ENCODE assay signal across 19 cellular contexts in genomic region chr9:124813041-124813440, GRCh38. TPM values are rescaled to one million over a fixed set of nuclear protein-coding genes. Genes with fewer than 3 reads are reported as not detected.
DNase-seq lines count a peak whose midpoint lies in the region; ATAC-seq, FAIRE-seq and TF ChIP-seq lines count a peak whose summit lies in the region.
"Had no signal": no experiment of that assay in that cellular context is flagged by ENCODE, and none has a peak within 500 bp of the region (broad histone marks: within the 10 kb centered on the region; RNA-seq: fewer than 3 reads in every experiment).

No MANE protein-coding gene starts in this region.

- H3K56ac ChIP-seq in H1 (replicated peaks; ENCODE audit: insufficient read length, low read depth, low read length), result no peak overlapping the region

- H2BK5ac ChIP-seq in H1 (ENCODE audit: low read depth, low read length) (no peak overlapping the region), neuronal stem cell (ENCODE audit: low read length) (peak overlapping the region; percentile 7)

- H3K27ac ChIP-seq in H1 (ENCODE audit: low read depth, low read length) (no peak overlapping the region), neuronal stem cell (replicated peaks; ENCODE audit: low read length) (peak overlapping the region; percentile 78)

- H2AK5ac ChIP-seq in H1 (ENCODE audit: low read depth, low read length), result 0 out of 2 replicates have a peak overlapping the region, but pooled peaks have one; percentile 41
- no peak overlapping the region for H2AK5ac ChIP-seq in neuronal stem cell (ENCODE audit: low read depth, low read length)

- 89% methylated on average over 7 of the region's 7 CpGs; no CpG with 5 or more reads in 1 of the 2 experiments for WGBS in H1 (ENCODE audit: extremely low coverage in 1 of 2, insufficient coverage in 1 of 2, insufficient read length in 1 of 2, insufficient replicate concordance in 2 of 2, low coverage in 1 of 2, low lambda C conversion rate in 2 of 2, missing lambda C conversion rate in 1 of 2), 2 experiments
- no CpG with 5 or more reads among the region's 7 CpGs for WGBS in neuronal stem cell (ENCODE audit: extremely low coverage in 2 of 2, insufficient read length in 2 of 2, insufficient replicate concordance in 1 of 2), 2 donors

- no peak overlapping the region for H3K4me3 Mint-ChIP-seq in Caco-2 (ENCODE audit: unreplicated experiment)
- no peak overlapping the region for H3K4me3 Mint-ChIP-seq in T-helper 2 cell treated with Interferon-gamma antibody and Interleukin-4, amounts not matched to agents 5 μg/mL and 100 μg/mL, for 36 hours
- H3K4me3 Mint-ChIP-seq: activated naive CD4-positive, alpha-beta T cell treated with anti-CD3 and anti-CD28 coated beads, Interleukin-2, amount 10 ng/mL, durations not matched to agents 7 days and 5 days; CD8-positive, alpha-beta T cell; neural crest cell had no signal

- ATAC-seq in HG03521 (IDR thresholded peaks at IDR 0.05; ENCODE audit: unreplicated experiment), result no peak
- ATAC-seq: CD8-positive, alpha-beta T cell had no signal

- H3K4ac ChIP-seq in H1 (replicated peaks; ENCODE audit: insufficient read length, low read depth, low read length) (no peak overlapping the region), neuronal stem cell (ENCODE audit: low read length) (no peak overlapping the region)

- no peak overlapping the region for H2BK20ac ChIP-seq in H1 (ENCODE audit: low read length)

- no peak for TF ChIP-seq RAD21 in H1 (IDR thresholded peaks at IDR 0.05 in 1 of 2, conservative IDR thresholded peaks at IDR 0.05 in 1 of 2; ENCODE audit: low read depth in 2 of 2, low read length in 2 of 2)

- no peak for FAIRE-seq in H1 (lab: Jason Lieb, UNC)
- FAIRE-seq: GM19239 had no signal

- H3K79me1 ChIP-seq in H1 (ENCODE audit: low read depth, low read length) (no peaks in the 10 kb centered on the region), neuronal stem cell (ENCODE audit: low read depth, low read length) (no peaks in the 10 kb centered on the region)

- H3K4me2 ChIP-seq in H1 (ENCODE audit: insufficient read depth in 1 of 2, low read depth in 2 of 2, low read length in 2 of 2) (no peak overlapping the region), neuronal stem cell (ENCODE audit: insufficient read depth, low read length, poor library complexity, severe bottlenecking) (no peak overlapping the region)

- H2BK15ac ChIP-seq in H1 (ENCODE audit: low read length) (peak overlapping the region; percentile 61; the same call in 1 of the 2 replicates), neuronal stem cell (ENCODE audit: low read length) (no peak overlapping the region)

- H3K23me2 ChIP-seq in H1 (ENCODE audit: low read depth, low read length), result peaks cover 2% of the 10 kb centered on the region; the same call in 1 of the 2 replicates

- H3K27me3 Mint-ChIP-seq in Caco-2 (ENCODE audit: insufficient read depth, unreplicated experiment), result no peaks in the 10 kb centered on the region
- no peaks in the 10 kb centered on the region for H3K27me3 Mint-ChIP-seq in T-helper 2 cell treated with Interferon-gamma antibody and Interleukin-4, amounts not matched to agents 5 μg/mL and 100 μg/mL, for 36 hours (ENCODE audit: low read depth)

- POLR2A ChIA-PET in Caco-2 (lab: Charles Lee), result interaction anchor here (0.7 kb wide), 1 partner anchor 894 kb away, joined by 4 read pairs; the partner anchor contains the start of gene MAPKAP1
- POLR2A ChIA-PET in H1 (lab: Charles Lee; ENCODE audit: partially characterized antibody), result interaction anchor here (0.8 to 5.9 kb wide), 6 partner anchors 33 to 49 kb away, joined by 3 to 23 read pairs (median 4); partner anchors contain the start of genes ARPC5L, NR6A1 and RPL35

- H3K18ac ChIP-seq in H1 (ENCODE audit: extremely low read depth, low read length), result no peak overlapping the region
- peak overlapping the region; percentile 1 for H3K18ac ChIP-seq in neuronal stem cell (ENCODE audit: low read length)

- no peak overlapping the region for H4K91ac ChIP-seq in H1 (replicated peaks; ENCODE audit: insufficient read length, low read length)
- no peak overlapping the region for H4K91ac ChIP-seq in neuronal stem cell (ENCODE audit: low read depth, low read length, poor library complexity)

- H3K36me3 ChIP-seq in Caco-2 (ENCODE audit: control insufficient read depth, insufficient read depth, low read length) (no peaks in the 10 kb centered on the region), H1 (ENCODE audit: control insufficient read depth in 2 of 4, insufficient read depth in 4 of 4, low read length in 3 of 4) (no peaks in the 10 kb centered on the region), neuronal stem cell (replicated peaks in 1 of 2; ENCODE audit: control insufficient read depth in 2 of 2, insufficient read depth in 2 of 2, low read length in 2 of 2) (no peaks in the 10 kb centered on the region)
- H3K36me3 ChIP-seq: MG63 had no signal

- no peak overlapping the region for H4K5ac ChIP-seq in H1 (ENCODE audit: insufficient read length, low read depth, low read length)

- no peak overlapping the region for H3K9ac ChIP-seq in H1 (replicated peaks in 1 of 4; ENCODE audit: extremely low read depth in 1 of 4, low read depth in 3 of 4, low read length in 3 of 4)
- no peak overlapping the region for H3K9ac ChIP-seq in neuronal stem cell (ENCODE audit: low read depth, low read length, poor library complexity)

- peaks cover 33% of the 10 kb centered on the region for H3K4me1 Mint-ChIP-seq in Caco-2 (ENCODE audit: low read depth, unreplicated experiment)
- peaks cover 1% of the 10 kb centered on the region for H3K4me1 Mint-ChIP-seq in T-helper 2 cell treated with Interferon-gamma antibody and Interleukin-4, amounts not matched to agents 5 μg/mL and 100 μg/mL, for 36 hours (ENCODE audit: low read depth)

- H3K9me3 ChIP-seq in Caco-2, result no peaks in the 10 kb centered on the region
- no peaks in the 10 kb centered on the region for H3K9me3 ChIP-seq in H1 (ENCODE audit: insufficient read depth in 2 of 2, low read depth in 1 of 2, low read length in 1 of 2)
- H3K9me3 ChIP-seq in neuronal stem cell (replicated peaks in 1 of 2; ENCODE audit: control insufficient read depth in 2 of 2, insufficient read depth in 1 of 2, low read depth in 1 of 2, low read length in 2 of 2), result peaks cover 0 to 5% of the 10 kb centered on the region in 2 donors
- H3K9me3 ChIP-seq: heart left ventricle, MG63 had no signal

- H3K9me3 Mint-ChIP-seq in Caco-2 (ENCODE audit: unreplicated experiment), result no peaks in the 10 kb centered on the region
- no peaks in the 10 kb centered on the region for H3K9me3 Mint-ChIP-seq in T-helper 2 cell treated with Interferon-gamma antibody and Interleukin-4, amounts not matched to agents 5 μg/mL and 100 μg/mL, for 36 hours
- H3K9me3 Mint-ChIP-seq: activated naive CD4-positive, alpha-beta T cell treated with anti-CD3 and anti-CD28 coated beads, Interleukin-2, amount 10 ng/mL, durations not matched to agents 7 days and 5 days; CD8-positive, alpha-beta T cell; neural crest cell had no signal

- H2BK12ac ChIP-seq in H1 (ENCODE audit: low read depth, low read length), result peak overlapping the region; percentile 93; the same call in 1 of the 2 replicates
- no peak overlapping the region for H2BK12ac ChIP-seq in neuronal stem cell (ENCODE audit: low read length)

- H3K27me3 ChIP-seq in Caco-2 (replicated peaks; ENCODE audit: control insufficient read depth, insufficient read depth, low read length) (no peaks in the 10 kb centered on the region), H1 (replicated peaks in 1 of 4; ENCODE audit: control insufficient read depth in 3 of 4, extremely low read depth in 1 of 4, insufficient read depth in 3 of 4, low read length in 3 of 4) (no peaks in the 10 kb centered on the region), neuronal stem cell (ENCODE audit: control insufficient read depth in 3 of 3, insufficient read depth in 3 of 3, low read depth in 1 of 3, low read length in 3 of 3) (peaks cover 0 to 3% (median 0%) of the 10 kb centered on the region in 3 experiments)
- H3K27me3 ChIP-seq: dorsolateral prefrontal cortex, heart left ventricle, MG63 had no signal

- no peaks in the 10 kb centered on the region for H3K79me2 ChIP-seq in H1 (ENCODE audit: control insufficient read depth in 1 of 2, insufficient read depth in 2 of 2, low read length in 2 of 2)

- H2AFZ ChIP-seq in H1 (ENCODE audit: low read length), result no peak overlapping the region
- peak overlapping the region; percentile 66 for H2AFZ ChIP-seq in neuronal stem cell (ENCODE audit: low read length)

- TF ChIP-seq EP300 in H1 (IDR thresholded peaks at IDR 0.05; ENCODE audit: borderline replicate concordance in 1 of 2, low read depth in 2 of 2, low read length in 2 of 2), result no peak

- no peak overlapping the region for H4K8ac ChIP-seq in H1 (ENCODE audit: extremely low read depth, insufficient read depth, low read length)
- H4K8ac ChIP-seq in neuronal stem cell (ENCODE audit: low read depth, low read length), result no peak overlapping the region

- no peak overlapping the region for H3K4me3 ChIP-seq in Caco-2 (ENCODE audit: low read depth, low read length)
- H3K4me3 ChIP-seq in H1 (ENCODE audit: extremely low read depth in 1 of 4, insufficient read depth in 2 of 4, low read depth in 3 of 4, low read length in 4 of 4), result no peak overlapping the region
- H3K4me3 ChIP-seq in neuronal stem cell (ENCODE audit: low read length in 2 of 2), result no peak overlapping the region
- H3K4me3 ChIP-seq: dorsolateral prefrontal cortex, heart left ventricle, MG63 had no signal

- DNase-seq in Caco-2 (no peak), NCI-H2171 treated with DMSO at 0.1 percent for 48 hours (lab: John Stamatoyannopoulos, UW) (peak; percentile 33), H1 (ENCODE audit: low read depth in 1 of 2, low spot score in 2 of 2) (no peak), neuronal stem cell (ENCODE audit: low spot score) (no peak), RPMI8226 (no peak), NCI-H82 (lab: John Stamatoyannopoulos, UW) (no peak)
- DNase-seq in T-helper 2 cell treated with Interferon-gamma antibody and Interleukin-4, amounts not matched to agents 5 μg/mL and 100 μg/mL, for 36 hours (ENCODE audit: low spot score), result no peak
- DNase-seq: activated CD4-positive, alpha-beta T cell treated with anti-CD3 and anti-CD28 coated beads, Interleukin-2, amount 50 U/mL, for 4 hours; activated naive CD4-positive, alpha-beta T cell treated with anti-CD3 and anti-CD28 coated beads, Interleukin-2, amount 10 ng/mL, durations not matched to agents 7 days and 5 days; CD8-positive, alpha-beta T cell; dorsolateral prefrontal cortex; NCI-H187; NCI-H446 had no signal

- TF ChIP-seq CTCF in Caco-2 (IDR thresholded peaks at IDR 0.05; ENCODE audit: insufficient read depth in 1 of 2, low read depth in 1 of 2, low read length in 1 of 2, severe bottlenecking in 1 of 2, unreplicated experiment in 1 of 2) (no peak), H1 (IDR thresholded peaks at IDR 0.05; ENCODE audit: control extremely low read depth in 1 of 3, insufficient read depth in 1 of 3, low read depth in 1 of 3, low read length in 3 of 3) (no peak)

- H2BK120ac ChIP-seq in H1 (replicated peaks; ENCODE audit: low read depth, low read length) (no peak overlapping the region), neuronal stem cell (ENCODE audit: low read depth, low read length) (no peak overlapping the region)

- H3K4me1 ChIP-seq in Caco-2 (peaks cover 38% of the 10 kb centered on the region), H1 (replicated peaks in 1 of 4; ENCODE audit: control insufficient read depth in 3 of 4, insufficient read depth in 4 of 4, low read length in 3 of 4) (peaks cover 10 to 20% (median 16%) of the 10 kb centered on the region in 4 experiments), neuronal stem cell (ENCODE audit: control insufficient read depth in 2 of 2, insufficient read depth in 1 of 2, low read depth in 1 of 2, low read length in 2 of 2) (peaks cover 21 to 28% of the 10 kb centered on the region in 2 donors)

- peaks cover 4% of the 10 kb centered on the region for H3K36me3 Mint-ChIP-seq in Caco-2 (ENCODE audit: insufficient read depth, unreplicated experiment)
- H3K36me3 Mint-ChIP-seq in T-helper 2 cell treated with Interferon-gamma antibody and Interleukin-4, amounts not matched to agents 5 μg/mL and 100 μg/mL, for 36 hours (ENCODE audit: low read depth), result no peaks in the 10 kb centered on the region
- H3K36me3 Mint-ChIP-seq: activated naive CD4-positive, alpha-beta T cell treated with anti-CD3 and anti-CD28 coated beads, Interleukin-2, amount 10 ng/mL, durations not matched to agents 7 days and 5 days; CD8-positive, alpha-beta T cell had no signal

- intact Hi-C loops in Caco-2 (cut with micrococcal nuclease; ENCODE audit: unreplicated experiment), result no loop called here

- TF ChIP-seq POLR2A in H1 (IDR thresholded peaks at IDR 0.05; ENCODE audit: control extremely low read depth in 1 of 2, low read depth in 2 of 2, low read length in 2 of 2), result no peak

- CTCF ChIA-PET in Caco-2 (lab: Charles Lee), result interaction anchor here (3.6 kb wide), 1 partner anchor 40 kb away, joined by 15 read pairs; the partner anchor contains the start of gene WDR38
- CTCF ChIA-PET in H1 (lab: Charles Lee; ENCODE audit: partially characterized antibody), result interaction anchor here (1.3 to 65.2 kb wide), 5 partner anchors 20 to 195 kb away, joined by 3 to 1529 read pairs (median 10); partner anchors contain the start of genes ARPC5L, NR6A1, OLFML2A and RPL35

- H3K27ac Mint-ChIP-seq in Caco-2 (ENCODE audit: unreplicated experiment), result peak overlapping the region; percentile 86
- no peak overlapping the region for H3K27ac Mint-ChIP-seq in T-helper 2 cell treated with Interferon-gamma antibody and Interleukin-4, amounts not matched to agents 5 μg/mL and 100 μg/mL, for 36 hours
- H3K27ac Mint-ChIP-seq: activated naive CD4-positive, alpha-beta T cell treated with anti-CD3 and anti-CD28 coated beads, Interleukin-2, amount 10 ng/mL, durations not matched to agents 7 days and 5 days; CD8-positive, alpha-beta T cell had no signal

- H3K23ac ChIP-seq in H1 (ENCODE audit: insufficient read length) (no peak overlapping the region), neuronal stem cell (ENCODE audit: low read depth, low read length, poor library complexity) (no peak overlapping the region)

- BruUV-seq in Caco-2 (replicated peaks; lab: Mats Ljungman, UMichigan), result no TSS peak

- H3K14ac ChIP-seq in H1 (ENCODE audit: insufficient read length) (no peak overlapping the region), neuronal stem cell (ENCODE audit: low read length) (no peak overlapping the region)

- H4K20me1 ChIP-seq in H1 (replicated peaks in 1 of 2; ENCODE audit: control insufficient read depth in 1 of 2, insufficient read depth in 2 of 2, low read length in 2 of 2), result no peaks in the 10 kb centered on the region

RNA-seq across cellular contexts. Expression of gene OLFML2A, which starts 36.1 kb away (rescaled TPM):
- 1.1 and 1.2 TPM in 2 replicates for total RNA-seq in Caco-2 (2022)
- total RNA-seq in H1 (2021; fragmentation: NEBNext Ultra II Directional; extraction: Animal tissue kit (Norgen Biotek cat#: 25700)), result 11.4 and 11.5 TPM in 2 replicates
- polyA plus RNA-seq in H1 (2011; rRNA removed), result 7.8 and 8.7 TPM in 2 replicates
- polyA plus RNA-seq in H1 (2011; cell fraction: cytosol; rRNA removed), result 4.7 TPM
- 5.7 TPM for polyA plus RNA-seq in H1 (2011; cell fraction: nucleus; rRNA removed)
- 5.8 to 9.0 TPM (median 7.0 TPM) in 4 replicates for polyA plus RNA-seq in H1 (2012, experiment 1 of 2)
- polyA plus RNA-seq in H1 (2012, experiment 2 of 2), result 6.6 TPM
- 15.9 TPM for polyA plus RNA-seq in H1 (2013, experiment 1 of 2)
- 14.8 TPM for polyA plus RNA-seq in H1 (2013, experiment 2 of 2)
- 5.5 and 6.7 TPM in 2 replicates for polyA minus RNA-seq in H1 (2011; rRNA and poly(A)+ RNA removed)
- polyA minus RNA-seq in H1 (2011; cell fraction: cytosol; rRNA and poly(A)+ RNA removed), result 14.4 TPM
- 5.1 TPM for polyA minus RNA-seq in H1 (2011; cell fraction: nucleus; rRNA and poly(A)+ RNA removed)
- polyA plus RNA-seq in neuronal stem cell (2013, experiment 1 of 2), result 3.4 TPM
- 3.6 TPM for polyA plus RNA-seq in neuronal stem cell (2013, experiment 2 of 2)
- total RNA-seq: CD8-positive, alpha-beta T cell had no signal

RNA-seq across cellular contexts. Expression of gene WDR38, which starts 40.2 kb away (rescaled TPM):
- total RNA-seq in Caco-2 (2022), result not detected in 2 replicates
- total RNA-seq in H1 (2021; fragmentation: NEBNext Ultra II Directional; extraction: Animal tissue kit (Norgen Biotek cat#: 25700)), result not detected in 2 replicates
- not detected in 2 replicates for polyA plus RNA-seq in H1 (2011; rRNA removed)
- polyA plus RNA-seq in H1 (2011; cell fraction: cytosol; rRNA removed), result not detected
- polyA plus RNA-seq in H1 (2011; cell fraction: nucleus; rRNA removed), result not detected
- 0.15 TPM in 1 of 4 replicates, not detected in the others for polyA plus RNA-seq in H1 (2012, experiment 1 of 2)
- polyA plus RNA-seq in H1 (2012, experiment 2 of 2), result not detected
- polyA plus RNA-seq in H1 (2013, experiment 1 of 2), result not detected
- polyA plus RNA-seq in H1 (2013, experiment 2 of 2), result not detected
- polyA minus RNA-seq in H1 (2011; rRNA and poly(A)+ RNA removed), result not detected in 2 replicates
- polyA minus RNA-seq in H1 (2011; cell fraction: cytosol; rRNA and poly(A)+ RNA removed), result not detected
- not detected for polyA minus RNA-seq in H1 (2011; cell fraction: nucleus; rRNA and poly(A)+ RNA removed)
- polyA plus RNA-seq in neuronal stem cell (2013, experiment 1 of 2), result not detected
- polyA plus RNA-seq in neuronal stem cell (2013, experiment 2 of 2), result not detected
- total RNA-seq: CD8-positive, alpha-beta T cell; heart left ventricle; HT1080; neural crest cell had no signal

RNA-seq across cellular contexts. Expression of gene NR6A1, which starts 41.9 kb away (rescaled TPM):
- 30.6 and 33.6 TPM in 2 replicates for total RNA-seq in Caco-2 (2022)
- 232 and 237 TPM in 2 replicates for total RNA-seq in H1 (2021; fragmentation: NEBNext Ultra II Directional; extraction: Animal tissue kit (Norgen Biotek cat#: 25700))
- polyA plus RNA-seq in H1 (2011; rRNA removed), result 77.0 and 93.2 TPM in 2 replicates
- 72.8 TPM for polyA plus RNA-seq in H1 (2011; cell fraction: cytosol; rRNA removed)
- polyA plus RNA-seq in H1 (2011; cell fraction: nucleus; rRNA removed), result 59.1 TPM
- polyA plus RNA-seq in H1 (2012, experiment 1 of 2), result 99.2 to 116 TPM (median 108 TPM) in 4 replicates
- 69.6 TPM for polyA plus RNA-seq in H1 (2012, experiment 2 of 2)
- polyA plus RNA-seq in H1 (2013, experiment 1 of 2), result 88.5 TPM
- 92.9 TPM for polyA plus RNA-seq in H1 (2013, experiment 2 of 2)
- polyA minus RNA-seq in H1 (2011; rRNA and poly(A)+ RNA removed), result 505 and 571 TPM in 2 replicates
- polyA minus RNA-seq in H1 (2011; cell fraction: cytosol; rRNA and poly(A)+ RNA removed), result 196 TPM
- polyA minus RNA-seq in H1 (2011; cell fraction: nucleus; rRNA and poly(A)+ RNA removed), result 104 TPM
- 109 TPM for polyA plus RNA-seq in neuronal stem cell (2013, experiment 1 of 2)
- 113 TPM for polyA plus RNA-seq in neuronal stem cell (2013, experiment 2 of 2)
- total RNA-seq: CD8-positive, alpha-beta T cell had no signal

RNA-seq across cellular contexts. Expression of gene RPL35, which starts 48.7 kb away (rescaled TPM):
- 1,528 and 1,598 TPM in 2 replicates for total RNA-seq in Caco-2 (2022)
- total RNA-seq in H1 (2021; fragmentation: NEBNext Ultra II Directional; extraction: Animal tissue kit (Norgen Biotek cat#: 25700)), result 1,831 and 1,889 TPM in 2 replicates
- polyA plus RNA-seq in H1 (2011; rRNA removed), result 2,448 and 2,722 TPM in 2 replicates
- polyA plus RNA-seq in H1 (2011; cell fraction: cytosol; rRNA removed), result 4,965 TPM
- 2,178 TPM for polyA plus RNA-seq in H1 (2011; cell fraction: nucleus; rRNA removed)
- polyA plus RNA-seq in H1 (2012, experiment 1 of 2), result 2,603 to 3,842 TPM (median 3,090 TPM) in 4 replicates
- 9,007 TPM for polyA plus RNA-seq in H1 (2012, experiment 2 of 2)
- 5,141 TPM for polyA plus RNA-seq in H1 (2013, experiment 1 of 2)
- 5,188 TPM for polyA plus RNA-seq in H1 (2013, experiment 2 of 2)
- polyA minus RNA-seq in H1 (2011; rRNA and poly(A)+ RNA removed), result 246 and 282 TPM in 2 replicates
- 329 TPM for polyA minus RNA-seq in H1 (2011; cell fraction: cytosol; rRNA and poly(A)+ RNA removed)
- 840 TPM for polyA minus RNA-seq in H1 (2011; cell fraction: nucleus; rRNA and poly(A)+ RNA removed)
- 6,578 TPM for polyA plus RNA-seq in neuronal stem cell (2013, experiment 1 of 2)
- 6,505 TPM for polyA plus RNA-seq in neuronal stem cell (2013, experiment 2 of 2)

RNA-seq across cellular contexts. Expression of gene ARPC5L, which starts 48.9 kb away (rescaled TPM):
- 59.0 and 60.1 TPM in 2 replicates for total RNA-seq in Caco-2 (2022)
- total RNA-seq in H1 (2021; fragmentation: NEBNext Ultra II Directional; extraction: Animal tissue kit (Norgen Biotek cat#: 25700)), result 50.5 and 50.6 TPM in 2 replicates
- 34.1 and 36.0 TPM in 2 replicates for polyA plus RNA-seq in H1 (2011; rRNA removed)
- polyA plus RNA-seq in H1 (2011; cell fraction: cytosol; rRNA removed), result 57.0 TPM
- 13.7 TPM for polyA plus RNA-seq in H1 (2011; cell fraction: nucleus; rRNA removed)
- polyA plus RNA-seq in H1 (2012, experiment 1 of 2), result 49.1 to 62.4 TPM (median 51.3 TPM) in 4 replicates
- 33.4 TPM for polyA plus RNA-seq in H1 (2012, experiment 2 of 2)
- polyA plus RNA-seq in H1 (2013, experiment 1 of 2), result 54.3 TPM
- polyA plus RNA-seq in H1 (2013, experiment 2 of 2), result 54.7 TPM
- polyA minus RNA-seq in H1 (2011; rRNA and poly(A)+ RNA removed), result 11.3 and 14.8 TPM in 2 replicates
- polyA minus RNA-seq in H1 (2011; cell fraction: cytosol; rRNA and poly(A)+ RNA removed), result 18.1 TPM
- 9.9 TPM for polyA minus RNA-seq in H1 (2011; cell fraction: nucleus; rRNA and poly(A)+ RNA removed)
- 31.9 TPM for polyA plus RNA-seq in neuronal stem cell (2013, experiment 1 of 2)
- 31.7 TPM for polyA plus RNA-seq in neuronal stem cell (2013, experiment 2 of 2)
